Comparison of ENCODE assay signal across 15 cellular contexts in genomic region chr2:99571609-99572344, GRCh38.
DNase-seq lines count a peak whose midpoint lies in the region; FAIRE-seq and TF ChIP-seq lines count a peak whose summit lies in the region.
"Had no signal": no experiment of that assay in that cellular context is flagged by ENCODE, and none has a peak within 500 bp of the region (broad histone marks: within the 10 kb centered on the region; RNA-seq: fewer than 3 reads in every experiment).

No MANE protein-coding gene starts in this region.

- no peak for FAIRE-seq in GM12891 (lab: Jason Lieb, UNC)

- intact Hi-C loops in Calu3 (cut with micrococcal nuclease; ENCODE audit: unreplicated experiment) = no loop called here

- H3K9me3 Mint-ChIP-seq in glutamatergic neuron (ENCODE audit: unreplicated experiment) = no peaks in the 10 kb centered on the region
- no peaks in the 10 kb centered on the region for H3K9me3 Mint-ChIP-seq in Calu3 (ENCODE audit: low read depth, unreplicated experiment)
- H3K9me3 Mint-ChIP-seq: naive B cell, type B pancreatic cell had no signal

- no TSS peak for BruUV-seq in Calu3 (replicated peaks; lab: Mats Ljungman, UMichigan)

- H3K4me3 Mint-ChIP-seq in glutamatergic neuron (ENCODE audit: unreplicated experiment) (no peak overlapping the region), Calu3 (ENCODE audit: low read depth, unreplicated experiment) (no peak overlapping the region)
- H3K4me3 Mint-ChIP-seq: type B pancreatic cell had no signal

- peaks cover 13% of the 10 kb centered on the region for H3K27me3 Mint-ChIP-seq in glutamatergic neuron (ENCODE audit: unreplicated experiment)
- H3K27me3 Mint-ChIP-seq in Calu3 (ENCODE audit: unreplicated experiment) = peaks cover 62% of the 10 kb centered on the region
- H3K27me3 Mint-ChIP-seq: naive B cell had no signal

- no peak for TF ChIP-seq POLR2A in GM12891 (IDR thresholded peaks at IDR 0.05; ENCODE audit: low read depth, low read length)

- DNase-seq in COLO668 (lab: John Stamatoyannopoulos, UW; ENCODE audit: unreplicated experiment) (peak; percentile 9), NCI-H1417 (lab: John Stamatoyannopoulos, UW) (peak; percentile 73 to 96 (median 93)), NCI-H510A treated with DMSO at 0.1 percent for 48 hours (lab: John Stamatoyannopoulos, UW) (peak; percentile 85), glutamatergic neuron (no peak), Calu3 (no peak), ACHN (no peak), GM12891 (ENCODE audit: insufficient read length, low spot score) (no peak)
- no peak for DNase-seq in activated effector memory CD4-positive, alpha-beta T cell treated with anti-CD3 and anti-CD28 coated beads, Interleukin-2, amount 50 U/mL, for 16 hours
- DNase-seq: activated CD4-positive, alpha-beta T cell treated with anti-CD3 and anti-CD28 coated beads for 1 hour; activated T-cell treated with anti-CD3 and anti-CD28 coated beads, Interleukin-2, amount 50 U/mL, for 48 hours; amniotic stem cell; KG1; naive B cell; OCI-M1 had no signal

- H3K4me1 Mint-ChIP-seq in glutamatergic neuron (ENCODE audit: low read depth, unreplicated experiment) (peaks cover 34% of the 10 kb centered on the region), Calu3 (ENCODE audit: low read depth, unreplicated experiment) (no peaks in the 10 kb centered on the region)

- TF ChIP-seq CTCF in glutamatergic neuron (IDR thresholded peaks at IDR 0.05; ENCODE audit: partially characterized antibody, unreplicated experiment) (no peak), Calu3 (IDR thresholded peaks at IDR 0.05; ENCODE audit: unreplicated experiment) (no peak)

- H3K36me3 Mint-ChIP-seq in glutamatergic neuron (ENCODE audit: unreplicated experiment) (peaks cover 15% of the 10 kb centered on the region), Calu3 (ENCODE audit: insufficient read depth, unreplicated experiment) (no peaks in the 10 kb centered on the region)

- in situ Hi-C loops in ACHN (cut with HindIII; ENCODE audit: low pct_ligation_motif_present, low pct_unique_long_range_greater_than_20kb, low sequenced_read_pairs) = no loop called here

- CTCF ChIA-PET in Calu3 (lab: Charles Lee) = no interaction called here

- peak overlapping the region; percentile 81 for H3K27ac Mint-ChIP-seq in glutamatergic neuron (ENCODE audit: unreplicated experiment)
- no peak overlapping the region for H3K27ac Mint-ChIP-seq in Calu3 (ENCODE audit: unreplicated experiment)
- H3K27ac Mint-ChIP-seq: type B pancreatic cell had no signal

TF ChIP-seq in GM12891, 5 proteins besides CTCF, POLR2A, EP300 and RAD21:
- no peak for TF ChIP-seq PAX5 (IDR thresholded peaks at IDR 0.05; ENCODE audit: insufficient read depth, low read length, severe bottlenecking)
- TF ChIP-seq POU2F2 (IDR thresholded peaks at IDR 0.05; ENCODE audit: low read depth, low read length) = no peak
- TF ChIP-seq TAF1 (IDR thresholded peaks at IDR 0.05; ENCODE audit: low read depth, low read length) = no peak
- TF ChIP-seq SPI1 (IDR thresholded peaks at IDR 0.05; ENCODE audit: low read depth, low read length) = no peak
- TF ChIP-seq POLR2AphosphoS5 (IDR thresholded peaks at IDR 0.05; ENCODE audit: low read depth, low read length) = no peak

Comparison
In these comparisons a context has a peak if more than half of its experiments do, and no peak if none do; other contexts are left out.
1. DNase-seq: peak in COLO668 (single experiment), NCI-H1417 (3 of 3) and NCI-H510A treated with DMSO at 0.1 percent for 48 hours (single experiment); none in glutamatergic neuron (single experiment), activated effector memory CD4-positive, alpha-beta T cell treated with anti-CD3 and anti-CD28 coated beads, Interleukin-2, amount 50 U/mL, for 16 hours (single experiment), Calu3 (single experiment), ACHN (single experiment) and GM12891 (single experiment).